In the genomic region with DNA sequence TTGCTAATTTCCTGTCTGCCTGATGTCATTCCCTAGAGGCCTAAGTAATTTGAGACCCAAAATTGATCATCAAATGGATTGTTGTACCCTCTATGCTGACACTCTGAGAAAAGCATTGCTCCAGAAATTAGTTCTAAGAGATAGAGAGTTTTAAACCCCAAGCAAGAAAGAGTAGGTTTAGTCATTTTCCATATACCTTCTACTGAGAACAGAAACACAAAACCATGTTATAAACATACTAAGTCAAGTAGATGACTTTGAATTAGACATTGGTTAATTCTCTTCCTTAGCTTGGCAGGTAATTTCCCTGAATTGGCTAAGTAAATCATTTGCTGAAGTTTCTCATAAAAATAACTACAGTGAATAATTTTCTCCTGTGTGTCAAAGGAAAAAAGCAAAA, we compare ENCODE assay signal across 9 cellular contexts. TPM values are rescaled to one million over a fixed set of nuclear protein-coding genes. Genes with fewer than 3 reads are reported as not detected.
"Had no signal": no experiment of that assay in that cellular context is flagged by ENCODE, and none has a peak within 500 bp of the region (broad histone marks: within the 10 kb centered on the region; RNA-seq: fewer than 3 reads in every experiment).

No MANE protein-coding gene starts in this region.

- FAIRE-seq: HepG2, HTR-8/SVneo, K562 had no signal

- ATAC-seq: HepG2, K562 had no signal

- H3K27me3 Mint-ChIP-seq: IgD-negative memory B cell had no signal

- H3K27ac Mint-ChIP-seq: IgD-negative memory B cell had no signal

- H3K9me3 Mint-ChIP-seq: IgD-negative memory B cell had no signal

- DNase-seq: IMR-90, KBM-7, KG1 had no signal

- H3K27ac ChIP-seq: HL-60 had no signal

- H3K4me3 Mint-ChIP-seq: IgD-negative memory B cell had no signal

- H3K4me3 ChIP-seq: K562 had no signal

RNA-seq across cellular contexts. Expression of a gene that starts 20.0 kb away (rescaled TPM):
- total RNA-seq: HT-29 had no signal
